1 cellular context compared by ENCODE assay signal in the genomic region with DNA sequence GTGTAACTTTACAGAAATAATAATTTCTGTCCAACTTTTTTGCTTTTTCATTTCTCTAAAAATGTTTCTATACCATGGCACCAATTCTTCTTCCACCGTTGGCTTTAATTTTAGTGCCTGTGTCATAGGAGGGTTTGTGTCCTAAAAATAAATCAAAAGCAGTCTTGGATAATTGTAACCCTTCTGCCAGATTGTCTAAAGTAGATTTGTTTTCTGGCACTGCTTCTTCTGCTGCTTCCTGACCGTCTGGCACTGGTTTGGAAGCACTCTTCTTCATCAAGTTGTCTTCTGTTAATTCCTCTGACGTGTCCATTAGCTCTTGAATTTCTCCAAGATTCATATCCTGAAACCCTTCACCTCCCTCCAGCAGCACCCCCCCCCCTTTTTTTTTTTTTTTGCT.
TF ChIP-seq lines count a peak whose summit lies in the region.

No MANE protein-coding gene starts in this region.

TF ChIP-seq in SK-N-SH, 30 proteins besides CTCF, POLR2A, EP300 and RAD21 (continued from another document):
- TF ChIP-seq, protein P1, sequence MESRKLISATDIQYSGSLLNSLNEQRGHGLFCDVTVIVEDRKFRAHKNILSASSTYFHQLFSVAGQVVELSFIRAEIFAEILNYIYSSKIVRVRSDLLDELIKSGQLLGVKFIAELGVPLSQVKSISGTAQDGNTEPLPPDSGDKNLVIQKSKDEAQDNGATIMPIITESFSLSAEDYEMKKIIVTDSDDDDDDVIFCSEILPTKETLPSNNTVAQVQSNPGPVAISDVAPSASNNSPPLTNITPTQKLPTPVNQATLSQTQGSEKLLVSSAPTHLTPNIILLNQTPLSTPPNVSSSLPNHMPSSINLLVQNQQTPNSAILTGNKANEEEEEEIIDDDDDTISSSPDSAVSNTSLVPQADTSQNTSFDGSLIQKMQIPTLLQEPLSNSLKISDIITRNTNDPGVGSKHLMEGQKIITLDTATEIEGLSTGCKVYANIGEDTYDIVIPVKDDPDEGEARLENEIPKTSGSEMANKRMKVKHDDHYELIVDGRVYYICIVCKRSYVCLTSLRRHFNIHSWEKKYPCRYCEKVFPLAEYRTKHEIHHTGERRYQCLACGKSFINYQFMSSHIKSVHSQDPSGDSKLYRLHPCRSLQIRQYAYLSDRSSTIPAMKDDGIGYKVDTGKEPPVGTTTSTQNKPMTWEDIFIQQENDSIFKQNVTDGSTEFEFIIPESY (IDR thresholded peaks at IDR 0.05; ENCODE audit: borderline replicate concordance, low read depth) = no peak
- peak; percentile 42; the same call in 1 of the 2 replicates for TF ChIP-seq POLR2AphosphoS5 (IDR thresholded peaks at IDR 0.05; ENCODE audit: low read depth, low read length)
- peak; percentile 79; the same call in 1 of the 2 replicates for TF ChIP-seq TCF12 (IDR thresholded peaks at IDR 0.05)
- no peak for TF ChIP-seq RXRA (IDR thresholded peaks at IDR 0.05; ENCODE audit: borderline replicate concordance, low read depth)
